Comparison of ENCODE assay signal across 8 cellular contexts in genomic region chr7:23106801-23107713, GRCh38. TPM values are rescaled to one million over a fixed set of nuclear protein-coding genes. Genes with fewer than 3 reads are reported as not detected.
A peak's percentile ranks its signal among the peaks of the same experiment; 100 is the strongest.
DNase-seq lines count a peak whose midpoint lies in the region; ATAC-seq, FAIRE-seq and TF ChIP-seq lines count a peak whose summit lies in the region.

No MANE protein-coding gene starts in this region.

- POLR2A ChIA-PET in endothelial cell of umbilical vein (lab: Charles Lee): interaction anchor here (1.1 kb wide), 1 partner anchor 21 kb away, joined by 3 read pairs; no protein-coding TSS in a partner anchor

- no peak for ATAC-seq in HG02588 (IDR thresholded peaks at IDR 0.05; ENCODE audit: unreplicated experiment)

- no peak overlapping the region for H3K27ac ChIP-seq in OCI-LY3 (ENCODE audit: low read length)
- H3K27ac ChIP-seq in endothelial cell of umbilical vein (ENCODE audit: insufficient read depth, low read depth, low read length): peak overlapping the region; percentile 78

- TF ChIP-seq POLR2A in endothelial cell of umbilical vein (IDR thresholded peaks at IDR 0.05; ENCODE audit: low read depth, low read length): no peak

- H3K9me1 ChIP-seq in endothelial cell of umbilical vein (replicated peaks; ENCODE audit: control insufficient read depth, extremely low read depth, insufficient read depth, low read length): no peaks in the 10 kb centered on the region

- DNase-seq in endothelial cell of umbilical vein (ENCODE audit: low read depth, low spot score) (peak; percentile 55), iPS-NIHi7 (ENCODE audit: extremely low spot score) (no peak), SIG-M5 (lab: John Stamatoyannopoulos, UW) (no peak)
- no peak for DNase-seq in central memory CD4-positive, alpha-beta T cell

- H3K4me2 ChIP-seq in OCI-LY3 (ENCODE audit: low read length) (peak overlapping the region; percentile 77), endothelial cell of umbilical vein (ENCODE audit: insufficient read depth, low read length) (peak overlapping the region; percentile 99)

- H3K9ac ChIP-seq in OCI-LY3 (ENCODE audit: low read length) (peak overlapping the region; percentile 84), endothelial cell of umbilical vein (replicated peaks; ENCODE audit: extremely low read depth, insufficient read depth, low read length) (peak overlapping the region; percentile 94)

- no peak overlapping the region for H2AFZ ChIP-seq in OCI-LY3 (ENCODE audit: low read depth, low read length)
- H2AFZ ChIP-seq in endothelial cell of umbilical vein (ENCODE audit: low read depth, low read length): peak overlapping the region; percentile 100
- H2AFZ ChIP-seq in neuron (ENCODE audit: low read depth, low read length): peak overlapping the region; percentile 4

- TF ChIP-seq CTCF in OCI-LY3 (IDR thresholded peaks at IDR 0.05; ENCODE audit: low read depth, low read length): no peak
- no peak for TF ChIP-seq CTCF in endothelial cell of umbilical vein (IDR thresholded peaks at IDR 0.05; ENCODE audit: extremely low read depth in 1 of 2, insufficient read depth in 1 of 2, low read depth in 1 of 2, low read length in 2 of 2)

- no TSS peak for BruUV-seq in endothelial cell of umbilical vein (replicated peaks; lab: Mats Ljungman, UMichigan)

- H3K4me3 ChIP-seq in OCI-LY3 (ENCODE audit: low read length) (peak overlapping the region; percentile 96), endothelial cell of umbilical vein (replicated peaks in 1 of 3; ENCODE audit: insufficient read depth in 1 of 3, low read depth in 1 of 3, low read length in 3 of 3) (peak overlapping the region; percentile 89 to 99 (median 96)), neuron (ENCODE audit: low read length) (peak overlapping the region; percentile 100)

- no peaks in the 10 kb centered on the region for H3K27me3 ChIP-seq in OCI-LY3 (ENCODE audit: low read depth, low read length)
- no peaks in the 10 kb centered on the region for H3K27me3 ChIP-seq in endothelial cell of umbilical vein (ENCODE audit: control insufficient read depth in 2 of 2, insufficient read depth in 2 of 2, low read length in 2 of 2)
- H3K27me3 ChIP-seq in neuron (ENCODE audit: insufficient read depth, low read length): no peaks in the 10 kb centered on the region

- dilution Hi-C loops in endothelial cell of umbilical vein (cut with MboI; ENCODE audit: extremely low pct_ligation_motif_present, low sequenced_read_pairs): no loop called here

- CTCF ChIA-PET in endothelial cell of umbilical vein (lab: Charles Lee): interaction anchor here (0.9 to 2.2 kb wide), 12 partner anchors 8 to 547 kb away, joined by 3 to 26 read pairs (median 4); no protein-coding TSS in a partner anchor

- intact Hi-C loops in endothelial cell of umbilical vein (cut with micrococcal nuclease): loop anchor here (5.0 kb wide), 1 partner anchor 95 kb away; the partner anchor contains the start of gene HYCC1

- H3K36me3 ChIP-seq in OCI-LY3 (replicated peaks; ENCODE audit: low read depth, low read length) (no peaks in the 10 kb centered on the region), endothelial cell of umbilical vein (ENCODE audit: control insufficient read depth in 2 of 2, extremely low read depth in 1 of 2, insufficient read depth in 2 of 2, low read length in 2 of 2) (no peaks in the 10 kb centered on the region), neuron (ENCODE audit: insufficient read depth, low read length) (peaks cover 4% of the 10 kb centered on the region)

- H4K20me1 ChIP-seq in OCI-LY3 (ENCODE audit: insufficient read depth, low read length) (no peaks in the 10 kb centered on the region), endothelial cell of umbilical vein (replicated peaks; ENCODE audit: control insufficient read depth, extremely low read depth, insufficient read depth, low read length) (peaks cover 2% of the 10 kb centered on the region)

- H3K9me3 ChIP-seq in OCI-LY3 (ENCODE audit: insufficient read depth, low read length) (no peaks in the 10 kb centered on the region; the same call in 1 of the 2 replicates), endothelial cell of umbilical vein (replicated peaks; ENCODE audit: control insufficient read depth, insufficient read depth, low read length) (no peaks in the 10 kb centered on the region), neuron (ENCODE audit: low read length) (peaks cover 4% of the 10 kb centered on the region)

- H3K79me2 ChIP-seq in OCI-LY3 (ENCODE audit: low read length) (peaks cover 8% of the 10 kb centered on the region), endothelial cell of umbilical vein (ENCODE audit: control insufficient read depth, insufficient read depth, low read length) (peaks cover 45% of the 10 kb centered on the region)

- H3K4me1 ChIP-seq in OCI-LY3 (ENCODE audit: low read length) (peaks cover 13% of the 10 kb centered on the region), endothelial cell of umbilical vein (ENCODE audit: control insufficient read depth, extremely low read depth, insufficient read depth, low read length) (peaks cover 17% of the 10 kb centered on the region), neuron (ENCODE audit: insufficient read depth, low read length) (peaks cover 28% of the 10 kb centered on the region)

- peak; percentile 58 for FAIRE-seq in G401.6 (lab: Jason Lieb, UNC)
- FAIRE-seq in endothelial cell of umbilical vein (lab: Jason Lieb, UNC): no peak

TF ChIP-seq in endothelial cell of umbilical vein, 7 proteins besides CTCF, POLR2A, EP300 and RAD21:
- TF ChIP-seq JUN (IDR thresholded peaks at IDR 0.05; ENCODE audit: borderline replicate concordance, insufficient read depth, insufficient read length, low read depth) (no peak), EZH2 (IDR thresholded peaks at IDR 0.05; ENCODE audit: borderline replicate concordance, low read depth, low read length, severe bottlenecking) (no peak), GATA2 (IDR thresholded peaks at IDR 0.05; ENCODE audit: insufficient read depth, insufficient read length, low read depth, low read length) (no peak), FOS (IDR thresholded peaks at IDR 0.05; ENCODE audit: borderline replicate concordance, insufficient read depth, low read length) (no peak)

RNA-seq across cellular contexts. Expression of gene KLHL7, which starts 1.5 kb away (rescaled TPM):
- total RNA-seq in endothelial cell of umbilical vein: 29.0 and 32.1 TPM in 2 replicates
- polyA plus RNA-seq in endothelial cell of umbilical vein: 13.7 and 21.3 TPM in 2 replicates
- 28.4 and 30.4 TPM in 2 replicates for polyA plus RNA-seq in endothelial cell of umbilical vein (2011; cell fraction: cytosol; rRNA removed)
- polyA plus RNA-seq in endothelial cell of umbilical vein (2011; cell fraction: nucleus; rRNA removed): 20.2 and 27.8 TPM in 2 replicates
- polyA plus RNA-seq in endothelial cell of umbilical vein (2012): 32.8 and 43.3 TPM in 2 replicates
- polyA minus RNA-seq in endothelial cell of umbilical vein: 14.9 and 19.2 TPM in 2 replicates
- polyA minus RNA-seq in endothelial cell of umbilical vein (2011; cell fraction: cytosol; rRNA and poly(A)+ RNA removed): 15.2 TPM
- 22.0 and 23.4 TPM in 2 replicates for polyA minus RNA-seq in endothelial cell of umbilical vein (2011; cell fraction: nucleus; rRNA and poly(A)+ RNA removed)
